8 cellular contexts compared by ENCODE assay signal in genomic region chr11:6474423-6474792, GRCh38. TPM values are rescaled to one million over a fixed set of nuclear protein-coding genes. Genes with fewer than 3 reads are reported as not detected.
DNase-seq lines count a peak whose midpoint lies in the region; ATAC-seq and TF ChIP-seq lines count a peak whose summit lies in the region.

No MANE protein-coding gene starts in this region.

- peaks cover 9 to 27% (median 15%) of the 10 kb centered on the region in 4 donors for H3K36me3 ChIP-seq in sigmoid colon

- TF ChIP-seq POLR2A in sigmoid colon (IDR thresholded peaks at IDR 0.05) = no peak

- peak overlapping the region; percentile 80 to 85 (median 81) for H3K4me3 Mint-ChIP-seq in T-cell

- peak; percentile 6 for ATAC-seq in GM18868 (IDR thresholded peaks at IDR 0.05; ENCODE audit: unreplicated experiment)
- ATAC-seq in T-cell (replicated peaks in 1 of 4) = peak in 2 of 4 experiments; percentile 3 to 4
- no peak for ATAC-seq in GM18502 (IDR thresholded peaks at IDR 0.05; ENCODE audit: poor library complexity, unreplicated experiment)

- DNase-seq in T-cell = no peak
- DNase-seq in fibroblast of pulmonary artery (ENCODE audit: low read depth) = no peak
- no peak for DNase-seq in sigmoid colon
- DNase-seq in DMS153 (lab: John Stamatoyannopoulos, UW) = no peak
- DNase-seq in activated CD4-positive, CD25-positive, alpha-beta regulatory T cell (lab: John Stamatoyannopoulos, UW) = no peak
- no peak for DNase-seq in A172 (ENCODE audit: low spot score)

- H3K4me3 ChIP-seq in fibroblast of pulmonary artery (replicated peaks; ENCODE audit: low read depth, low read length) (peak overlapping the region; percentile 70), sigmoid colon (peak overlapping the region; percentile 49 to 85 (median 82))

- H3K27ac Mint-ChIP-seq in T-cell = peak overlapping the region; percentile 78 to 91

- CTCF ChIA-PET in T-cell (lab: Charles Lee) = interaction anchor here (0.6 to 1.0 kb wide), 3 partner anchors 14 to 232 kb away, joined by 3 to 6 read pairs (median 4); no protein-coding TSS in a partner anchor

- no peak for TF ChIP-seq EP300 in sigmoid colon (IDR thresholded peaks at IDR 0.05)

- peaks cover 26 to 29% (median 28%) of the 10 kb centered on the region in 3 donors for H3K4me1 Mint-ChIP-seq in T-cell

- H3K27me3 Mint-ChIP-seq in T-cell = no peaks in the 10 kb centered on the region

- TF ChIP-seq CTCF in fibroblast of pulmonary artery (IDR thresholded peaks at IDR 0.05; ENCODE audit: low read length, missing control alignments) (no peak), sigmoid colon (IDR thresholded peaks at IDR 0.05) (no peak)

- intact Hi-C loops in sigmoid colon (cut with DNase I) = loop anchor here (5.0 to 10.0 kb wide), 3 partner anchors 57 to 790 kb away; partner anchors contain the start of genes APBB1, FHIP1B, TRIM22 and TRIM5

- 16 to 37% methylated on average over 6 of the region's 6 CpGs for WGBS in sigmoid colon, 2 donors

- POLR2A ChIA-PET in T-cell (lab: Charles Lee) = interaction anchor here in 1 of 2 donors (0.7 kb wide), 1 partner anchor 72 kb away, joined by 4 read pairs; no protein-coding TSS in a partner anchor

- peak overlapping the region; percentile 88 to 98 (median 96) for H3K27ac ChIP-seq in sigmoid colon

- H3K9me3 Mint-ChIP-seq in T-cell = no peaks in the 10 kb centered on the region

- H3K27me3 ChIP-seq in sigmoid colon = no peaks in the 10 kb centered on the region

- H3K4me1 ChIP-seq in sigmoid colon = peaks cover 0 to 40% (median 26%) of the 10 kb centered on the region in 4 donors

- H3K36me3 Mint-ChIP-seq in T-cell = peaks cover 12% of the 10 kb centered on the region

- H3K9me3 ChIP-seq in sigmoid colon = no peaks in the 10 kb centered on the region

RNA-seq across cellular contexts. Expression of gene TRIM3, which starts 0.7 kb away (rescaled TPM):
- total RNA-seq in T-cell (10 to 100 TPM; 16.9 to 29.8 (median 24.1) TPM), sigmoid colon (10 to 100 TPM; 19.8 to 27.1 (median 24.4) TPM)
- 10 to 100 TPM; 14.6 to 19.8 (median 17.1) TPM for polyA plus RNA-seq in sigmoid colon
- 27.3 and 32.8 TPM in 2 replicates for total RNA-seq in A172 (2014; rRNA removed; shearing (Covaris generic))

RNA-seq across cellular contexts. Expression of gene ARFIP2, which starts 6.7 kb away (rescaled TPM):
- 10 to 100 TPM; 47.3 to 61.9 (median 50.0) TPM for total RNA-seq in T-cell
- total RNA-seq in sigmoid colon = 10 to 100 TPM; 33.9 to 37.2 (median 35.3) TPM
- 10 to 100 TPM; 55.8 to 68.0 (median 60.7) TPM for polyA plus RNA-seq in sigmoid colon
- 68.6 and 68.7 TPM in 2 replicates for total RNA-seq in A172 (2014; rRNA removed; shearing (Covaris generic))

RNA-seq across cellular contexts. Expression of gene TIMM10B, which starts 6.9 kb away (rescaled TPM):
- total RNA-seq in T-cell (10 to 100 TPM; 49.3 to 64.0 (median 57.6) TPM), sigmoid colon (10 to 100 TPM; 24.9 to 47.4 (median 44.2) TPM)
- 10 to 100 TPM; 31.2 to 37.7 (median 36.2) TPM for polyA plus RNA-seq in sigmoid colon
- total RNA-seq in A172 (2014; rRNA removed; shearing (Covaris generic)) = 32.4 and 58.1 TPM in 2 replicates

RNA-seq across cellular contexts. Expression of gene DNHD1, which starts 22.7 kb away (rescaled TPM):
- total RNA-seq in T-cell (10 to 100 TPM; 44.1 to 52.0 (median 47.8) TPM), sigmoid colon (10 to 100 TPM; 12.5 to 29.9 (median 15.7) TPM)
- 10 to 100 TPM in 1 of 3 donors, 1 to 10 TPM in 2; 1.4 to 11.1 (median 3.6) TPM for polyA plus RNA-seq in sigmoid colon
- total RNA-seq in A172 (2014; rRNA removed; shearing (Covaris generic)) = 1.9 and 3.0 TPM in 2 replicates

RNA-seq across cellular contexts. Expression of gene HPX, which starts 33.6 kb away (rescaled TPM):
- 1 to 10 TPM; 1.2 to 5.5 (median 2.5) TPM for total RNA-seq in T-cell
- total RNA-seq in sigmoid colon = 1 to 10 TPM in 1 of 4 donors, under 1 TPM in 1, not detected in 2; 0.54 to 3.0 TPM
- polyA plus RNA-seq in sigmoid colon = 1 to 10 TPM in 1 of 3 donors, under 1 TPM in 1, not detected in 1; 0.69 to 1.8 TPM
- 0.14 and 0.74 TPM in 2 replicates for total RNA-seq in A172 (2014; rRNA removed; shearing (Covaris generic))
